13 cellular contexts compared by ENCODE assay signal in the genomic region with DNA sequence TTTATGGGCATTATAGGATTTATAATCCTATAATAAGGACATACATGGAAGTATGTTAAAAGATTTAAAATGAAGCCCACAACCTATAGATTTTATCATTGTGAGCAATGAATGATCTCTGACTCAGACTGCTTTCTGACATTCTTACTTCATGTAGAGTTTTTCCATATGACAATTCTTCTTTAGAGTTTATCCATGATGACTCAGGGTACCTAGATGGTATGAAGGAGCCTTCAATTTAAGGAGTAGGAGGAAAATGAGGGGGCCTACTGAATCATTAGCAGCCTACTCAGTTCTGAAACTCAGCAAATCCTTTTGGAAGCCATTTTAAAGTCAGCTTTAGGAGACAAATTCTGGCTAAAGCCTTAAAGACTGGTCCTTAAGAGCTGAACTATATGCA. TPM values are rescaled to one million over a fixed set of nuclear protein-coding genes. Genes with fewer than 3 reads are reported as not detected.
A peak's percentile ranks its signal among the peaks of the same experiment; 100 is the strongest.
DNase-seq lines count a peak whose midpoint lies in the region; ATAC-seq and TF ChIP-seq lines count a peak whose summit lies in the region.
"Had no signal": no experiment of that assay in that cellular context is flagged by ENCODE, and none has a peak within 500 bp of the region (broad histone marks: within the 10 kb centered on the region; RNA-seq: fewer than 3 reads in every experiment).

No MANE protein-coding gene starts in this region.

- peak overlapping the region; percentile 39 for H3K4me3 Mint-ChIP-seq in activated T-helper 1 cell treated with anti-CD3 and anti-CD28 coated beads, Interleukin-12 subunit alpha, Interleukin-12 subunit beta, Interleukin-2, Interleukin-4 antibody, amounts not matched to agents 30 ng/mL and 10 ng/mL and 1 ng/mL, durations not matched to agents 14 hours and 24 hours and 36 hours
- peak overlapping the region in 2 of 10 donors; percentile 43 to 59 for H3K4me3 Mint-ChIP-seq in naive thymus-derived CD4-positive, alpha-beta T cell
- no peak overlapping the region for H3K4me3 Mint-ChIP-seq in CD8-positive, alpha-beta memory T cell

- peaks cover 37% of the 10 kb centered on the region for H3K36me3 Mint-ChIP-seq in activated T-helper 1 cell treated with anti-CD3 and anti-CD28 coated beads, Interleukin-12 subunit alpha, Interleukin-12 subunit beta, Interleukin-2, Interleukin-4 antibody, amounts not matched to agents 30 ng/mL and 10 ng/mL and 1 ng/mL, durations not matched to agents 14 hours and 24 hours and 36 hours (ENCODE audit: low read depth)
- peaks cover 0 to 22% (median 3%) of the 10 kb centered on the region in 5 donors for H3K36me3 Mint-ChIP-seq in naive thymus-derived CD4-positive, alpha-beta T cell
- peaks cover 0 to 12% (median 7%) of the 10 kb centered on the region in 3 donors for H3K36me3 Mint-ChIP-seq in CD8-positive, alpha-beta memory T cell

- no peak for TF ChIP-seq EP300 in stomach (IDR thresholded peaks at IDR 0.05)

- peak overlapping the region; percentile 88 for H3K27ac Mint-ChIP-seq in activated T-helper 1 cell treated with anti-CD3 and anti-CD28 coated beads, Interleukin-12 subunit alpha, Interleukin-12 subunit beta, Interleukin-2, Interleukin-4 antibody, amounts not matched to agents 30 ng/mL and 10 ng/mL and 1 ng/mL, durations not matched to agents 14 hours and 24 hours and 36 hours
- peak overlapping the region in 1 of 9 donors; percentile 68 for H3K27ac Mint-ChIP-seq in naive thymus-derived CD4-positive, alpha-beta T cell
- no peak overlapping the region for H3K27ac Mint-ChIP-seq in CD8-positive, alpha-beta memory T cell

- H3K36me3 ChIP-seq in cardiac muscle cell = no peaks in the 10 kb centered on the region
- H3K36me3 ChIP-seq in naive thymus-derived CD4-positive, alpha-beta T cell (ENCODE audit: control insufficient read depth in 2 of 3, insufficient read depth in 3 of 3, low read length in 3 of 3) = no peaks in the 10 kb centered on the region
- no peaks in the 10 kb centered on the region for H3K36me3 ChIP-seq in stomach
- no peaks in the 10 kb centered on the region for H3K36me3 ChIP-seq in CD8-positive, alpha-beta memory T cell (ENCODE audit: insufficient read depth, low read length)
- H3K36me3 ChIP-seq: Peyer's patch had no signal

- H3K4me1 ChIP-seq in cardiac muscle cell (ENCODE audit: low read depth) (peaks cover 45% of the 10 kb centered on the region), stomach (peaks cover 11 to 92% (median 33%) of the 10 kb centered on the region in 4 donors)
- H3K4me1 ChIP-seq in naive thymus-derived CD4-positive, alpha-beta T cell (ENCODE audit: control insufficient read depth in 2 of 2, insufficient read depth in 2 of 2, low read length in 2 of 2) = peaks cover 4 to 41% of the 10 kb centered on the region in 2 donors
- H3K4me1 ChIP-seq in CD8-positive, alpha-beta memory T cell (ENCODE audit: insufficient read depth, low read length) = peaks cover 38% of the 10 kb centered on the region

- POLR2A ChIA-PET in naive thymus-derived CD4-positive, alpha-beta T cell (lab: Charles Lee) = interaction anchor here (3.6 kb wide), 1 partner anchor 9 kb away, joined by 25 read pairs; no protein-coding TSS in a partner anchor
- POLR2A ChIA-PET in CD8-positive, alpha-beta memory T cell (lab: Charles Lee) = no interaction called here

- CTCF ChIA-PET in naive thymus-derived CD4-positive, alpha-beta T cell (lab: Charles Lee) = interaction anchor here (1.7 kb wide), 1 partner anchor 194 kb away, joined by 7 read pairs; no protein-coding TSS in a partner anchor
- CTCF ChIA-PET in CD8-positive, alpha-beta memory T cell (lab: Charles Lee) = no interaction called here

- intact Hi-C loops in cardiac septum (cut with DNase I) (no loop called here), stomach (cut with DNase I; ENCODE audit: low total_unique reads) (no loop called here)
- intact Hi-C loops in activated T-helper 1 cell treated with anti-CD3 and anti-CD28 coated beads, Interleukin-12 subunit alpha, Interleukin-12 subunit beta, Interleukin-2, Interleukin-4 antibody, amounts not matched to agents 30 ng/mL and 10 ng/mL and 1 ng/mL, durations not matched to agents 14 hours and 24 hours and 36 hours (cut with micrococcal nuclease) = loop anchor here (1.0 to 5.0 kb wide), 11 partner anchors 8 to 1168 kb away; partner anchors contain the start of gene AFTPH
- intact Hi-C loops in naive thymus-derived CD4-positive, alpha-beta T cell (cut with micrococcal nuclease) = loop anchor here in 1 of 2 donors (2.0 kb wide), 1 partner anchor 19 kb away; no protein-coding TSS in a partner anchor

- H3K27me3 ChIP-seq in cardiac muscle cell (no peaks in the 10 kb centered on the region), stomach (no peaks in the 10 kb centered on the region)
- H3K27me3 ChIP-seq in naive thymus-derived CD4-positive, alpha-beta T cell (ENCODE audit: control insufficient read depth in 2 of 2, insufficient read depth in 2 of 2, low read length in 2 of 2) = no peaks in the 10 kb centered on the region
- no peaks in the 10 kb centered on the region for H3K27me3 ChIP-seq in CD8-positive, alpha-beta memory T cell (ENCODE audit: insufficient read depth, low read length, poor library complexity, severe bottlenecking)
- H3K27me3 ChIP-seq: dorsolateral prefrontal cortex, Peyer's patch had no signal

- H3K9me3 Mint-ChIP-seq in activated T-helper 1 cell treated with anti-CD3 and anti-CD28 coated beads, Interleukin-12 subunit alpha, Interleukin-12 subunit beta, Interleukin-2, Interleukin-4 antibody, amounts not matched to agents 30 ng/mL and 10 ng/mL and 1 ng/mL, durations not matched to agents 14 hours and 24 hours and 36 hours = no peaks in the 10 kb centered on the region
- peaks cover 0 to 2% (median 0%) of the 10 kb centered on the region in 11 donors for H3K9me3 Mint-ChIP-seq in naive thymus-derived CD4-positive, alpha-beta T cell
- no peaks in the 10 kb centered on the region for H3K9me3 Mint-ChIP-seq in CD8-positive, alpha-beta memory T cell

- no peak for ATAC-seq in naive thymus-derived CD4-positive, alpha-beta T cell

- peak in 1 of 2 donors; percentile 30 for DNase-seq in cardiac muscle cell (ENCODE audit: low read depth in 1 of 2, low spot score in 1 of 2)
- no peak for DNase-seq in cardiac septum (ENCODE audit: low spot score)
- DNase-seq in activated T-helper 1 cell treated with anti-CD3 and anti-CD28 coated beads, Interleukin-12 subunit alpha, Interleukin-12 subunit beta, Interleukin-2, Interleukin-4 antibody, amounts not matched to agents 30 ng/mL and 10 ng/mL and 1 ng/mL, durations not matched to agents 14 hours and 24 hours and 36 hours (ENCODE audit: low spot score) = no peak
- peak; percentile 56 to 72 for DNase-seq in foreskin fibroblast
- no peak for DNase-seq in naive thymus-derived CD4-positive, alpha-beta T cell
- no peak for DNase-seq in stomach
- no peak for DNase-seq in CD8-positive, alpha-beta memory T cell
- DNase-seq in MV-4-11 (lab: John Stamatoyannopoulos, UW) = no peak
- DNase-seq: activated effector memory CD4-positive, alpha-beta T cell treated with Interleukin-2 at 50 U/mL for 16 hours; dorsolateral prefrontal cortex; Peyer's patch; stimulated activated CD4-positive, alpha-beta T cell treated with anti-CD3 and anti-CD28 coated beads, Interleukin-4, amount 100 ng/mL, for 4 hours had no signal

- TF ChIP-seq CTCF in cardiac muscle cell (IDR thresholded peaks at IDR 0.05; ENCODE audit: low read depth, low read length) (no peak), foreskin fibroblast (IDR thresholded peaks at IDR 0.05; ENCODE audit: low read depth, low read length) (no peak), stomach (IDR thresholded peaks at IDR 0.05) (no peak)

- H3K27me3 Mint-ChIP-seq in activated T-helper 1 cell treated with anti-CD3 and anti-CD28 coated beads, Interleukin-12 subunit alpha, Interleukin-12 subunit beta, Interleukin-2, Interleukin-4 antibody, amounts not matched to agents 30 ng/mL and 10 ng/mL and 1 ng/mL, durations not matched to agents 14 hours and 24 hours and 36 hours (ENCODE audit: insufficient read depth) = no peaks in the 10 kb centered on the region
- no peaks in the 10 kb centered on the region for H3K27me3 Mint-ChIP-seq in naive thymus-derived CD4-positive, alpha-beta T cell
- no peaks in the 10 kb centered on the region for H3K27me3 Mint-ChIP-seq in CD8-positive, alpha-beta memory T cell

- H3K27ac ChIP-seq in cardiac muscle cell (peak overlapping the region; percentile 6), stomach (no peak overlapping the region)
- H3K27ac ChIP-seq in naive thymus-derived CD4-positive, alpha-beta T cell (ENCODE audit: low read depth, low read length) = no peak overlapping the region
- H3K27ac ChIP-seq in CD8-positive, alpha-beta memory T cell (ENCODE audit: low read depth, low read length) = no peak overlapping the region
- H3K27ac ChIP-seq: Peyer's patch had no signal

- no peak overlapping the region for H3K4me3 ChIP-seq in cardiac muscle cell
- H3K4me3 ChIP-seq in foreskin fibroblast (ENCODE audit: low read depth in 1 of 2, low read length in 2 of 2) = no peak overlapping the region
- no peak overlapping the region for H3K4me3 ChIP-seq in naive thymus-derived CD4-positive, alpha-beta T cell (ENCODE audit: low read length)
- H3K4me3 ChIP-seq in stomach = no peak overlapping the region
- H3K4me3 ChIP-seq in CD8-positive, alpha-beta memory T cell (ENCODE audit: low read length) = no peak overlapping the region
- H3K4me3 ChIP-seq: dorsolateral prefrontal cortex, lung, Peyer's patch had no signal

- peaks cover 90% of the 10 kb centered on the region for H3K4me1 Mint-ChIP-seq in activated T-helper 1 cell treated with anti-CD3 and anti-CD28 coated beads, Interleukin-12 subunit alpha, Interleukin-12 subunit beta, Interleukin-2, Interleukin-4 antibody, amounts not matched to agents 30 ng/mL and 10 ng/mL and 1 ng/mL, durations not matched to agents 14 hours and 24 hours and 36 hours (ENCODE audit: low read depth)
- H3K4me1 Mint-ChIP-seq in naive thymus-derived CD4-positive, alpha-beta T cell = peaks cover 46 to 89% (median 85%) of the 10 kb centered on the region in 7 donors
- H3K4me1 Mint-ChIP-seq in CD8-positive, alpha-beta memory T cell = peaks cover 29 to 65% (median 55%) of the 10 kb centered on the region in 3 donors

- H3K9me3 ChIP-seq in cardiac muscle cell (ENCODE audit: low read depth) (no peaks in the 10 kb centered on the region), stomach (no peaks in the 10 kb centered on the region)
- H3K9me3 ChIP-seq in naive thymus-derived CD4-positive, alpha-beta T cell (ENCODE audit: control insufficient read depth in 2 of 3, low read length in 3 of 3) = no peaks in the 10 kb centered on the region
- H3K9me3 ChIP-seq in CD8-positive, alpha-beta memory T cell (ENCODE audit: low read length) = no peaks in the 10 kb centered on the region
- H3K9me3 ChIP-seq: Peyer's patch had no signal

- no peak for TF ChIP-seq POLR2A in stomach (IDR thresholded peaks at IDR 0.05)

RNA-seq across cellular contexts. Expression of gene PELI1, which starts 10.4 kb away (rescaled TPM):
- total RNA-seq in cardiac muscle cell = 10.4 and 12.6 TPM in 2 replicates
- polyA plus RNA-seq in cardiac muscle cell = 9.6 and 14.7 TPM in 2 replicates
- 9.0 TPM for total RNA-seq in cardiac septum
- total RNA-seq in activated T-helper 1 cell treated with anti-CD3 and anti-CD28 coated beads, Interleukin-12 subunit alpha, Interleukin-12 subunit beta, Interleukin-2, Interleukin-4 antibody, amounts not matched to agents 30 ng/mL and 10 ng/mL and 1 ng/mL, durations not matched to agents 14 hours and 24 hours and 36 hours = 47.1 and 50.4 TPM in 2 replicates
- total RNA-seq in naive thymus-derived CD4-positive, alpha-beta T cell = 100 to 1,000 TPM in 2 of 5 experiments, 10 to 100 TPM in 3; 33.4 to 170 (median 57.2) TPM
- polyA plus RNA-seq in naive thymus-derived CD4-positive, alpha-beta T cell = 10 to 100 TPM; 12.3 to 15.2 TPM
- 100 to 1,000 TPM in 1 of 5 donors, 10 to 100 TPM in 3, 1 to 10 TPM in 1; 7.6 to 165 (median 60.8) TPM for total RNA-seq in stomach
- 10 to 100 TPM in 2 of 3 donors, 1 to 10 TPM in 1; 6.9 to 17.4 (median 11.8) TPM for polyA plus RNA-seq in stomach
- total RNA-seq in CD8-positive, alpha-beta memory T cell = 10 to 100 TPM; 23.2 to 25.5 TPM
- 4.7 TPM for polyA plus RNA-seq in CD8-positive, alpha-beta memory T cell

Comparison
In these comparisons a context has a peak if more than half of its experiments do, and no peak if none do; other contexts are left out.
1. DNase-seq: peak in foreskin fibroblast (2 of 2); none in cardiac septum (single experiment), activated T-helper 1 cell treated with anti-CD3 and anti-CD28 coated beads, Interleukin-12 subunit alpha, Interleukin-12 subunit beta, Interleukin-2, Interleukin-4 antibody, amounts not matched to agents 30 ng/mL and 10 ng/mL and 1 ng/mL, durations not matched to agents 14 hours and 24 hours and 36 hours (single experiment), naive thymus-derived CD4-positive, alpha-beta T cell (0 of 9), stomach (single experiment), CD8-positive, alpha-beta memory T cell (0 of 5) and MV-4-11 (single experiment).